12 cellular contexts compared by ENCODE assay signal in genomic region chr2:217912030-217913024, GRCh38.
DNase-seq lines count a peak whose midpoint lies in the region; ATAC-seq and TF ChIP-seq lines count a peak whose summit lies in the region.
"Had no signal": no experiment of that assay in that cellular context is flagged by ENCODE, and none has a peak within 500 bp of the region (broad histone marks: within the 10 kb centered on the region; RNA-seq: fewer than 3 reads in every experiment).

No MANE protein-coding gene starts in this region.

- H3K4me1 ChIP-seq in adipocyte (ENCODE audit: control insufficient read depth, insufficient read depth, low read length) (peaks cover 94% of the 10 kb centered on the region), left ventricle myocardium inferior (peaks cover 100% of the 10 kb centered on the region), neural progenitor cell (no peaks in the 10 kb centered on the region), tibial nerve (peaks cover 10 to 100% (median 89%) of the 10 kb centered on the region in 4 donors), foreskin keratinocyte (no peaks in the 10 kb centered on the region)

- H3K9me3 ChIP-seq in adipocyte (ENCODE audit: control insufficient read depth, low read length) (no peaks in the 10 kb centered on the region), left ventricle myocardium inferior (replicated peaks) (no peaks in the 10 kb centered on the region), neural progenitor cell (ENCODE audit: low read depth) (no peaks in the 10 kb centered on the region), tibial nerve (no peaks in the 10 kb centered on the region)

- no peak for TF ChIP-seq POLR2A in tibial nerve (IDR thresholded peaks at IDR 0.05)

- H3K4me3 Mint-ChIP-seq in neural progenitor cell = peak overlapping the region; percentile 24
- H3K4me3 Mint-ChIP-seq in activated naive CD4-positive, alpha-beta T cell treated with anti-CD3 and anti-CD28 coated beads for 36 hours = no peak overlapping the region
- H3K4me3 Mint-ChIP-seq: CD4-positive, alpha-beta T cell had no signal

- no peaks in the 10 kb centered on the region for H3K36me3 Mint-ChIP-seq in neural progenitor cell
- H3K36me3 Mint-ChIP-seq in activated naive CD4-positive, alpha-beta T cell treated with anti-CD3 and anti-CD28 coated beads for 36 hours (ENCODE audit: low read depth) = no peaks in the 10 kb centered on the region

- DNase-seq in adipocyte (ENCODE audit: low read depth) (no peak), left ventricle myocardium inferior (no peak), neural progenitor cell (ENCODE audit: low spot score) (no peak), tibial nerve (ENCODE audit: low spot score in 2 of 2) (no peak), foreskin keratinocyte (no peak)
- no peak for DNase-seq in activated naive CD4-positive, alpha-beta T cell treated with anti-CD3 and anti-CD28 coated beads for 36 hours
- DNase-seq: activated CD4-positive, alpha-beta T cell treated with anti-CD3 and anti-CD28 coated beads for 48 hours; CD4-positive, alpha-beta T cell; GDM1 had no signal

- H2AFZ ChIP-seq in neural progenitor cell (replicated peaks) = no peak overlapping the region

- peaks cover 37% of the 10 kb centered on the region for H3K4me1 Mint-ChIP-seq in neural progenitor cell
- no peaks in the 10 kb centered on the region for H3K4me1 Mint-ChIP-seq in activated naive CD4-positive, alpha-beta T cell treated with anti-CD3 and anti-CD28 coated beads for 36 hours (ENCODE audit: low read depth)

- no peak overlapping the region for H3K4me2 ChIP-seq in neural progenitor cell

- no peaks in the 10 kb centered on the region for H3F3A ChIP-seq in neural progenitor cell (ENCODE audit: low read depth)

- H3K27ac Mint-ChIP-seq in neural progenitor cell = peak overlapping the region; percentile 32
- no peak overlapping the region for H3K27ac Mint-ChIP-seq in activated naive CD4-positive, alpha-beta T cell treated with anti-CD3 and anti-CD28 coated beads for 36 hours
- H3K27ac Mint-ChIP-seq: activated T-helper 2 cell treated with anti-CD3 and anti-CD28 coated beads, Interferon-gamma antibody, Interleukin-2, Interleukin-4, amounts not matched to agents 10 μg/mL and 5 μg/mL and 100 μg/mL, durations not matched to agents 14 hours and 24 hours and 36 hours; CD4-positive, alpha-beta T cell had no signal

- intact Hi-C loops in left ventricle myocardium inferior (cut with micrococcal nuclease) = no loop called here
- intact Hi-C loops in activated naive CD4-positive, alpha-beta T cell treated with anti-CD3 and anti-CD28 coated beads for 36 hours (cut with micrococcal nuclease) = no loop called here

- TF ChIP-seq CTCF in left ventricle myocardium inferior (IDR thresholded peaks at IDR 0.05; ENCODE audit: borderline replicate concordance) = no peak
- TF ChIP-seq CTCF in neural progenitor cell (IDR thresholded peaks at IDR 0.05) = no peak
- TF ChIP-seq CTCF in tibial nerve (IDR thresholded peaks at IDR 0.05) = no peak
- no peak for TF ChIP-seq CTCF in foreskin keratinocyte (conservative IDR thresholded peaks at IDR 0.05)

- H3K27me3 Mint-ChIP-seq in neural progenitor cell (ENCODE audit: insufficient read depth, low read depth) = no peaks in the 10 kb centered on the region
- peaks cover 3% of the 10 kb centered on the region for H3K27me3 Mint-ChIP-seq in activated naive CD4-positive, alpha-beta T cell treated with anti-CD3 and anti-CD28 coated beads for 36 hours (ENCODE audit: low read depth)

- no peaks in the 10 kb centered on the region for H3K79me2 ChIP-seq in neural progenitor cell (ENCODE audit: low read depth)

- ATAC-seq in GM18873 (IDR thresholded peaks at IDR 0.05; ENCODE audit: low FRiP score, unreplicated experiment) (no peak), foreskin keratinocyte (no peak), HG02981 (IDR thresholded peaks at IDR 0.05; ENCODE audit: unreplicated experiment) (no peak)

- CTCF ChIA-PET in activated naive CD4-positive, alpha-beta T cell treated with anti-CD3 and anti-CD28 coated beads for 36 hours (lab: Charles Lee) = no interaction called here

- H3K36me3 ChIP-seq in adipocyte (ENCODE audit: control insufficient read depth, insufficient read depth, low read length, severe bottlenecking) (peaks cover 31% of the 10 kb centered on the region), left ventricle myocardium inferior (peaks cover 18% of the 10 kb centered on the region), neural progenitor cell (no peaks in the 10 kb centered on the region), tibial nerve (no peaks in the 10 kb centered on the region)

- H3K27me3 ChIP-seq in adipocyte (replicated peaks; ENCODE audit: control insufficient read depth, insufficient read depth, low read length) = no peaks in the 10 kb centered on the region
- no peaks in the 10 kb centered on the region for H3K27me3 ChIP-seq in left ventricle myocardium inferior (ENCODE audit: low read depth)
- peaks cover 8% of the 10 kb centered on the region for H3K27me3 ChIP-seq in neural progenitor cell
- H3K27me3 ChIP-seq in tibial nerve = no peaks in the 10 kb centered on the region
- H3K27me3 ChIP-seq in foreskin keratinocyte = peaks cover 31% of the 10 kb centered on the region

- TF ChIP-seq EP300 in tibial nerve (IDR thresholded peaks at IDR 0.05) = peak in 1 of 2 donors; percentile 42

- H3K4me3 ChIP-seq in adipocyte (ENCODE audit: low read length) (peak overlapping the region; percentile 25), left ventricle myocardium inferior (peak overlapping the region; percentile 51), neural progenitor cell (no peak overlapping the region), tibial nerve (peak overlapping the region in 1 of 4 donors; percentile 10)

- H3K27ac ChIP-seq in left ventricle myocardium inferior (replicated peaks) (peak overlapping the region; percentile 95), neural progenitor cell (no peak overlapping the region), tibial nerve (peak overlapping the region; percentile 68 to 94 (median 81)), foreskin keratinocyte (no peak overlapping the region)

- no peaks in the 10 kb centered on the region for H4K20me1 ChIP-seq in neural progenitor cell (ENCODE audit: low read depth)

- peak overlapping the region; percentile 77 for H3K9ac ChIP-seq in adipocyte (ENCODE audit: low read length)
- no peak overlapping the region for H3K9ac ChIP-seq in neural progenitor cell

- WGBS in tibial nerve, 2 donors = 25 to 27% methylated on average over 25 of the region's 25 CpGs

- H3K9me3 Mint-ChIP-seq in neural progenitor cell = no peaks in the 10 kb centered on the region
- no peaks in the 10 kb centered on the region for H3K9me3 Mint-ChIP-seq in activated naive CD4-positive, alpha-beta T cell treated with anti-CD3 and anti-CD28 coated beads for 36 hours
- H3K9me3 Mint-ChIP-seq: activated T-helper 2 cell treated with anti-CD3 and anti-CD28 coated beads, Interferon-gamma antibody, Interleukin-2, Interleukin-4, amounts not matched to agents 10 μg/mL and 5 μg/mL and 100 μg/mL, durations not matched to agents 14 hours and 24 hours and 36 hours; CD4-positive, alpha-beta T cell had no signal

Comparison
In these comparisons a context has a peak if more than half of its experiments do, and no peak if none do; other contexts are left out.
1. H3K27ac ChIP-seq: peak in left ventricle myocardium inferior (single experiment) and tibial nerve (4 of 4); none in neural progenitor cell (single experiment) and foreskin keratinocyte (single experiment).